In genomic region chr12:122137681-122138080, GRCh38 we compare ENCODE assay signal across 16 cellular contexts. TPM values are rescaled to one million over a fixed set of nuclear protein-coding genes. Genes with fewer than 3 reads are reported as not detected.
A peak's percentile ranks its signal among the peaks of the same experiment; 100 is the strongest.
DNase-seq lines count a peak whose midpoint lies in the region; ATAC-seq, FAIRE-seq and TF ChIP-seq lines count a peak whose summit lies in the region.
"Had no signal": no experiment of that assay in that cellular context is flagged by ENCODE, and none has a peak within 500 bp of the region (broad histone marks: within the 10 kb centered on the region; RNA-seq: fewer than 3 reads in every experiment).

No MANE protein-coding gene starts in this region.

- CTCF ChIA-PET in HEK293T (lab: Yijun Ruan, JAX): interaction anchor here (0.6 kb wide), 1 partner anchor 239 kb away, joined by 5 read pairs; no protein-coding TSS in a partner anchor

- 85 to 93% methylated on average over 3 to 11 of the region's 11 CpGs for WGBS in endodermal cell (ENCODE audit: insufficient coverage in 1 of 2, insufficient read length in 1 of 2), 2 experiments
- WGBS in small intestine, 3 donors: 42 to 59% (median 52%) methylated on average over 11 of the region's 11 CpGs

- TF ChIP-seq CTCF in endodermal cell (conservative IDR thresholded peaks at IDR 0.05): no peak

- no peak for DNase-seq in activated naive CD4-positive, alpha-beta T cell treated with anti-CD3 and anti-CD28 coated beads, Interleukin-2, amount 50 U/mL, for 72 hours (ENCODE audit: low spot score in 2 of 2)
- no peak for DNase-seq in activated naive CD4-positive, alpha-beta T cell (lab: John Stamatoyannopoulos, UW)
- peak; percentile 57 for DNase-seq in NCI-H2196 treated with DMSO at 0.1 percent for 48 hours (lab: John Stamatoyannopoulos, UW; ENCODE audit: unreplicated experiment)
- DNase-seq in endodermal cell: peak; percentile 88
- peak; percentile 52 for DNase-seq in small intestine
- DNase-seq in anterior cingulate cortex (lab: John Stamatoyannopoulos, UW): no peak
- no peak for DNase-seq in HEK293T (ENCODE audit: extremely low spot score)
- DNase-seq: AML-193, NCI-H1436, uterus had no signal

- H3K4me1 Mint-ChIP-seq in endodermal cell: no peaks in the 10 kb centered on the region
- H3K4me1 Mint-ChIP-seq: nephron had no signal

- no peak overlapping the region for H3K9ac ChIP-seq in endodermal cell (ENCODE audit: extremely low read depth, low read length, poor library complexity, severe bottlenecking)

- H3K36me3 ChIP-seq in endodermal cell (ENCODE audit: control insufficient read depth, insufficient read depth, low read length) (peaks cover 25% of the 10 kb centered on the region), small intestine (ENCODE audit: control insufficient read depth in 2 of 2, insufficient read depth in 2 of 2, low read length in 2 of 2) (peaks cover 10 to 17% of the 10 kb centered on the region in 2 donors)
- H3K36me3 ChIP-seq: uterus had no signal

- peaks cover 0 to 6% of the 10 kb centered on the region in 2 donors for H3K36me3 Mint-ChIP-seq in activated naive CD4-positive, alpha-beta T cell treated with anti-CD3 and anti-CD28 coated beads, Interleukin-2, amount 50 U/mL, for 72 hours
- H3K36me3 Mint-ChIP-seq in endodermal cell (ENCODE audit: low read depth): peaks cover 47% of the 10 kb centered on the region

- H3K4me1 ChIP-seq in endodermal cell (ENCODE audit: control insufficient read depth, insufficient read depth, low read length) (no peaks in the 10 kb centered on the region), small intestine (ENCODE audit: control insufficient read depth in 2 of 2, insufficient read depth in 1 of 2, low read depth in 1 of 2, low read length in 1 of 2) (no peaks in the 10 kb centered on the region)
- H3K4me1 ChIP-seq: uterus had no signal

- H3K4me3 Mint-ChIP-seq in endodermal cell: no peak overlapping the region
- H3K4me3 Mint-ChIP-seq: nephron had no signal

- H3K4me3 ChIP-seq in endodermal cell (ENCODE audit: low read length) (no peak overlapping the region), small intestine (ENCODE audit: low read depth in 1 of 2, low read length in 2 of 2) (no peak overlapping the region)
- H3K4me3 ChIP-seq: uterus had no signal

- ATAC-seq in activated naive CD4-positive, alpha-beta T cell treated with anti-CD3 and anti-CD28 coated beads, Interleukin-2, amount 50 U/mL, for 72 hours: peak; percentile 13 to 33
- ATAC-seq in HG03159 (IDR thresholded peaks at IDR 0.05; ENCODE audit: unreplicated experiment): no peak

- no peak for FAIRE-seq in small intestine (lab: Jason Lieb, UNC)
- FAIRE-seq: G401.6 had no signal

- no peaks in the 10 kb centered on the region for H3K27me3 Mint-ChIP-seq in endodermal cell (ENCODE audit: insufficient read depth)

- POLR2A ChIA-PET in HEK293T (lab: Yijun Ruan, JAX): interaction anchor here (0.5 kb wide), 1 partner anchor 202 kb away, joined by 3 read pairs; no protein-coding TSS in a partner anchor

- peak overlapping the region in 1 of 2 donors; percentile 35 for H3K27ac Mint-ChIP-seq in activated naive CD4-positive, alpha-beta T cell treated with anti-CD3 and anti-CD28 coated beads, Interleukin-2, amount 50 U/mL, for 72 hours
- H3K27ac Mint-ChIP-seq in endodermal cell: no peak overlapping the region
- H3K27ac Mint-ChIP-seq: nephron had no signal

- H3K27me3 ChIP-seq in endodermal cell (ENCODE audit: control insufficient read depth, insufficient read depth, low read length, poor library complexity, severe bottlenecking): no peaks in the 10 kb centered on the region
- no peaks in the 10 kb centered on the region for H3K27me3 ChIP-seq in small intestine (ENCODE audit: control insufficient read depth in 2 of 2, insufficient read depth in 2 of 2, low read length in 2 of 2)
- H3K27me3 ChIP-seq: uterus had no signal

- peaks cover 13% of the 10 kb centered on the region for H3K9me3 ChIP-seq in endodermal cell (ENCODE audit: control insufficient read depth, low read length)
- no peaks in the 10 kb centered on the region for H3K9me3 ChIP-seq in small intestine (ENCODE audit: control insufficient read depth, low read depth)
- H3K9me3 ChIP-seq: uterus had no signal

- no peaks in the 10 kb centered on the region for H3K9me3 Mint-ChIP-seq in activated naive CD4-positive, alpha-beta T cell treated with anti-CD3 and anti-CD28 coated beads, Interleukin-2, amount 50 U/mL, for 72 hours
- H3K9me3 Mint-ChIP-seq in endodermal cell: peaks cover 13% of the 10 kb centered on the region
- H3K9me3 Mint-ChIP-seq: nephron had no signal

- no peak overlapping the region for H3K27ac ChIP-seq in endodermal cell (ENCODE audit: low read depth, low read length)
- H3K27ac ChIP-seq in small intestine (ENCODE audit: low read depth in 1 of 2, low read length in 1 of 2): no peak overlapping the region
- H3K27ac ChIP-seq: uterus had no signal

TF ChIP-seq in HEK293T, 16 proteins besides CTCF, POLR2A, EP300 and RAD21:
- no peak for TF ChIP-seq BHLHE40 (IDR thresholded peaks at IDR 0.05; ENCODE audit: borderline replicate concordance)
- no peak for TF ChIP-seq PKNOX1 (IDR thresholded peaks at IDR 0.05)
- no peak for TF ChIP-seq NFRKB (IDR thresholded peaks at IDR 0.05)
- TF ChIP-seq ELF4 (IDR thresholded peaks at IDR 0.05): no peak
- TF ChIP-seq LEF1 (IDR thresholded peaks at IDR 0.05; ENCODE audit: borderline replicate concordance): no peak
- no peak for TF ChIP-seq SUZ12 (IDR thresholded peaks at IDR 0.05)
- TF ChIP-seq SP1 (IDR thresholded peaks at IDR 0.05): no peak
- no peak for TF ChIP-seq FOXK2 (IDR thresholded peaks at IDR 0.05)
- TF ChIP-seq FOXA1 (IDR thresholded peaks at IDR 0.05): no peak

RNA-seq across cellular contexts. Expression of gene IL31, which starts 36.3 kb away (rescaled TPM):
- total RNA-seq in activated naive CD4-positive, alpha-beta T cell treated with anti-CD3 and anti-CD28 coated beads, Interleukin-2, amount 50 U/mL, for 72 hours: under 1 TPM in 1 of 2 donors, not detected in 1; 0.87 TPM
- total RNA-seq in endodermal cell: not detected
- not detected for polyA plus RNA-seq in endodermal cell (2013, experiment 1 of 2)
- polyA plus RNA-seq in endodermal cell (2013, experiment 2 of 2): not detected
- polyA plus RNA-seq in small intestine: not detected
- total RNA-seq: HT1080, kidney epithelial cell, skeletal muscle tissue, uterus had no signal

RNA-seq across cellular contexts. Expression of gene LRRC43, which starts 45.2 kb away (rescaled TPM):
- under 1 TPM; 0.36 to 0.47 TPM for total RNA-seq in activated naive CD4-positive, alpha-beta T cell treated with anti-CD3 and anti-CD28 coated beads, Interleukin-2, amount 50 U/mL, for 72 hours
- 1 to 10 TPM; 1.5 to 2.4 TPM for total RNA-seq in endodermal cell
- polyA plus RNA-seq in endodermal cell (2013, experiment 1 of 2): 1.2 TPM
- polyA plus RNA-seq in endodermal cell (2013, experiment 2 of 2): 0.79 TPM
- under 1 TPM in 1 of 3 donors, not detected in 2; 0.27 TPM for polyA plus RNA-seq in small intestine
- total RNA-seq: HT1080, skeletal muscle tissue had no signal

RNA-seq across cellular contexts. Expression of gene MLXIP, which starts 59.1 kb away (rescaled TPM):
- 10 to 100 TPM; 34.9 to 36.0 TPM for total RNA-seq in activated naive CD4-positive, alpha-beta T cell treated with anti-CD3 and anti-CD28 coated beads, Interleukin-2, amount 50 U/mL, for 72 hours
- 10 to 100 TPM; 27.4 to 32.2 TPM for total RNA-seq in endodermal cell
- polyA plus RNA-seq in endodermal cell (2013, experiment 1 of 2): 21.0 TPM
- 18.5 TPM for polyA plus RNA-seq in endodermal cell (2013, experiment 2 of 2)
- polyA plus RNA-seq in small intestine: 10 to 100 TPM in 1 of 3 donors, 1 to 10 TPM in 2; 8.5 to 55.0 (median 8.6) TPM

Comparison
In these comparisons a context has a peak if more than half of its experiments do, and no peak if none do; other contexts are left out.
1. DNase-seq: peak in NCI-H2196 treated with DMSO at 0.1 percent for 48 hours (single experiment), endodermal cell (single experiment) and small intestine (single experiment); none in activated naive CD4-positive, alpha-beta T cell treated with anti-CD3 and anti-CD28 coated beads, Interleukin-2, amount 50 U/mL, for 72 hours (0 of 2), activated naive CD4-positive, alpha-beta T cell (0 of 4), anterior cingulate cortex (0 of 58) and HEK293T (single experiment).